ENCODE assay signal across 8 cellular contexts in the genomic region with DNA sequence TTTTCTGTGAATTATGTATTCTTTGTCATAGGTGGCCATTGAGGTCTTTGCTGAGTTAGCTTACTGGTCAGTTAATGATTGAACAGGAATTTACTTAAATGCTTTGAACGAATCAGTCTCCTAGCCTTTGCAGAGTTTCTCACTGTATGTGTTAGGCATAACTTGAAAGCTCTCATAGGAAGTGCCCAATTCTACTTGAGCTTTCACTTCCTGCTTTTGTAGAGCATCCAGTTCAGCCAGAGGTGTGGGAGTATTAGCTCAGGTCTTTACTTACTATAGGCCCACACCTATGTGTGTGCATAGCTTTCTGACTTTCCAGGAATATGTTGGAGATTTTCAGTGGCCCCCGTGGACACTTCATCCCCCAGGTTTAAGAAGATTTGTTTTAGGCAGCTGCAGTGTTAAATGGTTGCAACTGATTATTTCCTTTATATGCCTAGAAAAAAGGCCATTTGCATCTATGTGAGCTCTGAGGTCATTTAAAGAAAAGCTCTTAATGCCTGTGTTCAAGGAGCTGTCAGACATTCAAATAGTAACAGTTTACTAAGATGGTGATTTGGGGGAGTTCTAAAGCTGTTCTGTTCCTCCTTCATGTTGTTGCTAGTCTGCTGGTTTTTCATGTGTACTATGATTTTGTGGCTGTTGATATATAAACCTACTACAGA.
DNase-seq lines count a peak whose midpoint lies in the region; ATAC-seq, FAIRE-seq and TF ChIP-seq lines count a peak whose summit lies in the region.

No MANE protein-coding gene starts in this region.

- no peak overlapping the region for H2AFZ ChIP-seq in Karpas-422 (ENCODE audit: low read length)

- H3K27ac ChIP-seq in Karpas-422 (ENCODE audit: low read length) (peak overlapping the region; percentile 77), right lobe of liver (no peak overlapping the region)
- H3K27ac ChIP-seq in CD8-positive, alpha-beta T cell (ENCODE audit: low read depth, low read length): no peak overlapping the region

- no peak for TF ChIP-seq POLR2A in right lobe of liver (IDR thresholded peaks at IDR 0.05)

- H3K9me3 ChIP-seq in Karpas-422 (ENCODE audit: low read length) (no peaks in the 10 kb centered on the region), right lobe of liver (no peaks in the 10 kb centered on the region)
- no peaks in the 10 kb centered on the region for H3K9me3 ChIP-seq in CD8-positive, alpha-beta T cell (ENCODE audit: low read length)

- intact Hi-C loops in right lobe of liver (cut with DNase I): no loop called here
- intact Hi-C loops in CD8-positive, alpha-beta T cell (cut with DNase I, micrococcal nuclease): no loop called here

- no peaks in the 10 kb centered on the region for H3K27me3 Mint-ChIP-seq in CD8-positive, alpha-beta T cell (ENCODE audit: low read depth)

- no peak for FAIRE-seq in urothelium cell line (lab: Jason Lieb, UNC)

- TF ChIP-seq CTCF in right lobe of liver (IDR thresholded peaks at IDR 0.05): no peak
- no peak for TF ChIP-seq CTCF in CD8-positive, alpha-beta T cell (IDR thresholded peaks at IDR 0.05)

- H4K20me1 ChIP-seq in Karpas-422 (ENCODE audit: insufficient read depth, low read depth, low read length): peaks cover 5% of the 10 kb centered on the region; the same call in 1 of the 2 replicates

- H3K36me3 Mint-ChIP-seq in CD8-positive, alpha-beta T cell: peaks cover 56% of the 10 kb centered on the region

- no peaks in the 10 kb centered on the region for H3K27me3 ChIP-seq in Karpas-422 (ENCODE audit: low read length)
- no peaks in the 10 kb centered on the region for H3K27me3 ChIP-seq in right lobe of liver
- no peaks in the 10 kb centered on the region for H3K27me3 ChIP-seq in CD8-positive, alpha-beta T cell (ENCODE audit: insufficient read depth, low read length)

- CTCF ChIA-PET in CD8-positive, alpha-beta T cell (lab: Charles Lee): no interaction called here

- H3K4me1 ChIP-seq in Karpas-422 (ENCODE audit: low read length) (peaks cover 34% of the 10 kb centered on the region), right lobe of liver (peaks cover 0 to 11% (median 0%) of the 10 kb centered on the region in 4 donors)
- H3K4me1 ChIP-seq in CD8-positive, alpha-beta T cell (ENCODE audit: insufficient read depth, low read length): no peaks in the 10 kb centered on the region

- DNase-seq in Karpas-422: peak; percentile 90
- no peak for DNase-seq in right lobe of liver
- DNase-seq in stimulated activated naive CD4-positive, alpha-beta T cell treated with Interleukin-2 at 50 U/mL for 16 hours (lab: John Stamatoyannopoulos, UW): no peak
- no peak for DNase-seq in NCI-H1417 treated with DMSO at 0.1 percent for 48 hours (lab: John Stamatoyannopoulos, UW)
- no peak for DNase-seq in CD8-positive, alpha-beta T cell
- no peak for DNase-seq in urothelium cell line (ENCODE audit: low spot score)

- no peak overlapping the region for H3K9ac ChIP-seq in Karpas-422 (ENCODE audit: low read length)

- H3K9me2 ChIP-seq in Karpas-422 (replicated peaks; ENCODE audit: insufficient read depth, low read length): no peaks in the 10 kb centered on the region

- ATAC-seq in GM18511 (IDR thresholded peaks at IDR 0.05; ENCODE audit: unreplicated experiment) (peak; percentile 100), GM21825 (IDR thresholded peaks at IDR 0.05; ENCODE audit: unreplicated experiment) (peak; percentile 100), right lobe of liver (peak; percentile 68 to 75 (median 73))
- no peak for ATAC-seq in CD8-positive, alpha-beta T cell

- H3K79me2 ChIP-seq in Karpas-422 (ENCODE audit: low read length): peaks cover 8% of the 10 kb centered on the region; the same call in 1 of the 2 replicates

- POLR2A ChIA-PET in CD8-positive, alpha-beta T cell (lab: Charles Lee): no interaction called here

- peak overlapping the region; percentile 72 for H3K4me2 ChIP-seq in Karpas-422 (ENCODE audit: low read depth, low read length, poor library complexity, severe bottlenecking)

- H3K4me3 Mint-ChIP-seq in CD8-positive, alpha-beta T cell: no peak overlapping the region

- H3K9me3 Mint-ChIP-seq in CD8-positive, alpha-beta T cell: no peaks in the 10 kb centered on the region

- H3K36me3 ChIP-seq in Karpas-422 (ENCODE audit: insufficient read depth, low read length): no peaks in the 10 kb centered on the region
- H3K36me3 ChIP-seq in right lobe of liver: no peaks in the 10 kb centered on the region
- H3K36me3 ChIP-seq in CD8-positive, alpha-beta T cell (ENCODE audit: insufficient read depth, low read length): no peaks in the 10 kb centered on the region

- H3K4me3 ChIP-seq in Karpas-422 (ENCODE audit: low read length) (peak overlapping the region; percentile 35), right lobe of liver (no peak overlapping the region)
- H3K4me3 ChIP-seq in CD8-positive, alpha-beta T cell (ENCODE audit: low read depth, low read length): no peak overlapping the region

- H3K4me1 Mint-ChIP-seq in CD8-positive, alpha-beta T cell (ENCODE audit: low read depth): peaks cover 9% of the 10 kb centered on the region

- WGBS in right lobe of liver (ENCODE audit: insufficient coverage, low coverage, low lambda C conversion rate, missing lambda C conversion rate): 58% methylated on average over 2 of the region's 2 CpGs

- no peak overlapping the region for H3K27ac Mint-ChIP-seq in CD8-positive, alpha-beta T cell
